14 cellular contexts compared by ENCODE assay signal in genomic region chr10:6840766-6841165, GRCh38.
DNase-seq lines count a peak whose midpoint lies in the region; ATAC-seq and TF ChIP-seq lines count a peak whose summit lies in the region.
"Had no signal": no experiment of that assay in that cellular context is flagged by ENCODE, and none has a peak within 500 bp of the region (broad histone marks: within the 10 kb centered on the region; RNA-seq: fewer than 3 reads in every experiment).

No MANE protein-coding gene starts in this region.

- H3K4me1 Mint-ChIP-seq in activated T-cell treated with anti-CD3 and anti-CD28 coated beads, Interleukin-2, amount 50 U/mL, for 72 hours (ENCODE audit: low read depth) = peaks cover 10% of the 10 kb centered on the region

- H3K9me3 Mint-ChIP-seq in activated T-cell treated with anti-CD3 and anti-CD28 coated beads, Interleukin-2, amount 50 U/mL, for 72 hours = no peaks in the 10 kb centered on the region
- H3K9me3 Mint-ChIP-seq: activated CD4-positive, alpha-beta memory T cell treated with anti-CD3 and anti-CD28 coated beads, Interleukin-2, amount 10 ng/mL, durations not matched to agents 7 days and 5 days; activated naive CD4-positive, alpha-beta T cell treated with anti-CD3 and anti-CD28 coated beads for 36 hours had no signal

- H3K27me3 ChIP-seq in Peyer's patch = no peaks in the 10 kb centered on the region
- H3K27me3 ChIP-seq: ovary had no signal

- no peak overlapping the region for H3K27ac Mint-ChIP-seq in activated T-cell treated with anti-CD3 and anti-CD28 coated beads, Interleukin-2, amount 50 U/mL, for 72 hours
- H3K27ac Mint-ChIP-seq: activated CD4-positive, alpha-beta memory T cell treated with anti-CD3 and anti-CD28 coated beads, Interleukin-2, amount 10 ng/mL, durations not matched to agents 7 days and 5 days; activated naive CD4-positive, alpha-beta T cell treated with anti-CD3 and anti-CD28 coated beads for 36 hours had no signal

- no peak for TF ChIP-seq POLR2A in Peyer's patch (IDR thresholded peaks at IDR 0.05)

- no peak overlapping the region for H3K4me3 ChIP-seq in epithelial cell of esophagus (ENCODE audit: low read length)
- no peak overlapping the region for H3K4me3 ChIP-seq in Peyer's patch
- H3K4me3 ChIP-seq: ovary had no signal

- H3K4me3 Mint-ChIP-seq in activated T-cell treated with anti-CD3 and anti-CD28 coated beads, Interleukin-2, amount 50 U/mL, for 72 hours = peak overlapping the region in 1 of 2 donors; percentile 1
- H3K4me3 Mint-ChIP-seq: activated CD4-positive, alpha-beta memory T cell treated with anti-CD3 and anti-CD28 coated beads, Interleukin-2, amount 10 ng/mL, durations not matched to agents 7 days and 5 days; activated naive CD4-positive, alpha-beta T cell treated with anti-CD3 and anti-CD28 coated beads for 36 hours had no signal

- H3K36me3 ChIP-seq in Peyer's patch = no peaks in the 10 kb centered on the region
- H3K36me3 ChIP-seq: ovary had no signal

- no peaks in the 10 kb centered on the region for H3K4me1 ChIP-seq in Peyer's patch

- no peaks in the 10 kb centered on the region for H3K36me3 Mint-ChIP-seq in activated T-cell treated with anti-CD3 and anti-CD28 coated beads, Interleukin-2, amount 50 U/mL, for 72 hours (ENCODE audit: insufficient read depth in 2 of 2)

- no peaks in the 10 kb centered on the region for H3K9me3 ChIP-seq in Peyer's patch

- ATAC-seq in activated T-cell treated with anti-CD3 and anti-CD28 coated beads, Interleukin-2, amount 50 U/mL, for 72 hours (replicated peaks in 1 of 2) = peak; percentile 47 to 63
- peak; percentile 49 for ATAC-seq in stimulated activated naive CD8-positive, alpha-beta T cell treated with anti-CD3 and anti-CD28 coated beads, Interleukin-15, Interleukin-2, amounts not matched to agents 100 U/mL and 50 U/mL, for 24 hours

- DNase-seq in activated T-cell treated with anti-CD3 and anti-CD28 coated beads, Interleukin-2, amount 50 U/mL, for 72 hours = no peak
- no peak for DNase-seq in activated T-cell treated with anti-CD3 and anti-CD28 coated beads, Interleukin-2, amount 50 U/mL, for 48 hours
- peak; percentile 75 for DNase-seq in MV-4-11 (lab: John Stamatoyannopoulos, UW)
- DNase-seq in epithelial cell of esophagus (ENCODE audit: low read depth) = peak; percentile 27
- no peak for DNase-seq in stimulated activated naive CD8-positive, alpha-beta T cell treated with anti-CD3 and anti-CD28 coated beads, Interleukin-15, Interleukin-2, amounts not matched to agents 100 U/mL and 50 U/mL, for 24 hours
- DNase-seq in Peyer's patch = no peak
- DNase-seq in UCSD-AML1 (lab: John Stamatoyannopoulos, UW; ENCODE audit: unreplicated experiment) = no peak
- no peak for DNase-seq in SW 1271 (lab: John Stamatoyannopoulos, UW)
- DNase-seq: activated CD4-positive, alpha-beta memory T cell treated with anti-CD3 and anti-CD28 coated beads, Interleukin-2, amount 10 ng/mL, durations not matched to agents 7 days and 5 days; activated naive CD4-positive, alpha-beta T cell treated with anti-CD3 and anti-CD28 coated beads for 36 hours; DMS 273 treated with DMSO at 0.1 percent for 48 hours; NCI-H446; ovary; stimulated activated CD4-positive, alpha-beta T cell treated with anti-CD3 and anti-CD28 coated beads, Interleukin-15, amount 100 ng/mL, for 24 hours had no signal

- TF ChIP-seq CTCF in epithelial cell of esophagus (IDR thresholded peaks at IDR 0.05; ENCODE audit: insufficient read depth, low read depth, low read length, missing control alignments) = no peak
- TF ChIP-seq CTCF in Peyer's patch (IDR thresholded peaks at IDR 0.05) = no peak

- H3K27me3 Mint-ChIP-seq in activated T-cell treated with anti-CD3 and anti-CD28 coated beads, Interleukin-2, amount 50 U/mL, for 72 hours (ENCODE audit: low read depth) = peaks cover 6% of the 10 kb centered on the region

- no peak overlapping the region for H3K27ac ChIP-seq in Peyer's patch
- H3K27ac ChIP-seq: ovary had no signal

Comparison
In these comparisons a context has a peak if more than half of its experiments do, and no peak if none do; other contexts are left out.
1. DNase-seq: peak in MV-4-11 (single experiment) and epithelial cell of esophagus (single experiment); none in activated T-cell treated with anti-CD3 and anti-CD28 coated beads, Interleukin-2, amount 50 U/mL, for 72 hours (0 of 2), activated T-cell treated with anti-CD3 and anti-CD28 coated beads, Interleukin-2, amount 50 U/mL, for 48 hours (0 of 2), stimulated activated naive CD8-positive, alpha-beta T cell treated with anti-CD3 and anti-CD28 coated beads, Interleukin-15, Interleukin-2, amounts not matched to agents 100 U/mL and 50 U/mL, for 24 hours (single experiment), Peyer's patch (0 of 3), UCSD-AML1 (single experiment) and SW 1271 (0 of 2).